In the genomic region with DNA sequence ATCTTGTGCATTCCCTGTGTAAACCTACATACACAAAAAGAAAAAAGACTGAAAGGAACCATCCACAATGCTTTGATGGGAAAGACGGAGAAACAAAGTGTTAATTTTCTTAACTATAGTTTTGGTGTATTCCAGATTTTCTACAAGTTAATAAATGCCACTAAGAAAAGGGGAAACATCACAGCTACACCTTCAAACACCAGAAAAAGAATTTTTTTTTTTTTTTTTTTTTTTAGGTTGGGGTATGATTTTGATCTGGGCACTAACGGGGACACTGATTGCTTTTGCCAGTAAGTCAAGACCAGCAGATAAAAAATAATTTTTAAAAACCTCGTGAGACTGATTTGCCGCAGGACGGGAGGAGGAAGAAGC, we compare ENCODE assay signal across 9 cellular contexts. TPM values are rescaled to one million over a fixed set of nuclear protein-coding genes. Genes with fewer than 3 reads are reported as not detected.
DNase-seq lines count a peak whose midpoint lies in the region; ATAC-seq and TF ChIP-seq lines count a peak whose summit lies in the region.
"Had no signal": no experiment of that assay in that cellular context is flagged by ENCODE, and none has a peak within 500 bp of the region (broad histone marks: within the 10 kb centered on the region; RNA-seq: fewer than 3 reads in every experiment).

No MANE protein-coding gene starts in this region.

- H3K4me1 ChIP-seq in lower lobe of right lung = peaks cover 12% of the 10 kb centered on the region
- H3K4me1 ChIP-seq in upper lobe of left lung = peaks cover 4 to 6% (median 5%) of the 10 kb centered on the region in 4 donors

- no peak for TF ChIP-seq POLR2A in upper lobe of left lung (IDR thresholded peaks at IDR 0.05)

- H3K27ac Mint-ChIP-seq in activated naive CD4-positive, alpha-beta T cell treated with anti-CD3 and anti-CD28 coated beads, Interleukin-2, amount 10 ng/mL, durations not matched to agents 7 days and 5 days = peak overlapping the region; percentile 96

- H3K9me3 ChIP-seq in lower lobe of right lung = no peaks in the 10 kb centered on the region
- no peaks in the 10 kb centered on the region for H3K9me3 ChIP-seq in upper lobe of left lung

- no peak for DNase-seq in activated naive CD4-positive, alpha-beta T cell treated with anti-CD3 and anti-CD28 coated beads, Interleukin-2, amount 10 ng/mL, durations not matched to agents 7 days and 5 days
- DNase-seq in activated naive CD4-positive, alpha-beta T cell (lab: John Stamatoyannopoulos, UW) = no peak
- no peak for DNase-seq in astrocyte of the cerebellum (ENCODE audit: low read depth)
- DNase-seq in lower lobe of right lung = no peak
- DNase-seq in upper lobe of left lung = no peak
- no peak for DNase-seq in anterior cingulate cortex (lab: John Stamatoyannopoulos, UW)
- no peak for DNase-seq in dermis blood vessel endothelial cell
- DNase-seq in activated CD4-positive, CD25-positive, alpha-beta regulatory T cell treated with anti-CD3 and anti-CD28 coated beads, Interleukin-2, amount 50 U/mL, for 72 hours = no peak

- H3K27me3 Mint-ChIP-seq in activated naive CD4-positive, alpha-beta T cell treated with anti-CD3 and anti-CD28 coated beads, Interleukin-2, amount 10 ng/mL, durations not matched to agents 7 days and 5 days = peaks cover 3% of the 10 kb centered on the region

- no peak for ATAC-seq in lower lobe of right lung
- no peak for ATAC-seq in upper lobe of left lung (ENCODE audit: low FRiP score in 2 of 2)

- peak overlapping the region; percentile 95 for H3K4me3 Mint-ChIP-seq in activated naive CD4-positive, alpha-beta T cell treated with anti-CD3 and anti-CD28 coated beads, Interleukin-2, amount 10 ng/mL, durations not matched to agents 7 days and 5 days

- H3K36me3 Mint-ChIP-seq in activated naive CD4-positive, alpha-beta T cell treated with anti-CD3 and anti-CD28 coated beads, Interleukin-2, amount 10 ng/mL, durations not matched to agents 7 days and 5 days = peaks cover 22% of the 10 kb centered on the region

- H3K4me3 ChIP-seq in astrocyte of the cerebellum (ENCODE audit: low read depth, low read length) (peak overlapping the region; percentile 62), lower lobe of right lung (peak overlapping the region; percentile 66), upper lobe of left lung (peak overlapping the region in 3 of 4 donors; percentile 60 to 86 (median 66))

- H3K9me3 Mint-ChIP-seq in activated naive CD4-positive, alpha-beta T cell treated with anti-CD3 and anti-CD28 coated beads, Interleukin-2, amount 10 ng/mL, durations not matched to agents 7 days and 5 days = no peaks in the 10 kb centered on the region

- H3K4me1 Mint-ChIP-seq in activated naive CD4-positive, alpha-beta T cell treated with anti-CD3 and anti-CD28 coated beads, Interleukin-2, amount 10 ng/mL, durations not matched to agents 7 days and 5 days = peaks cover 24% of the 10 kb centered on the region

- intact Hi-C loops in lower lobe of right lung (cut with DNase I) = no loop called here

- 18 to 21% methylated on average over 5 of the region's 5 CpGs for WGBS in upper lobe of left lung, 2 donors

- in situ Hi-C loops in astrocyte of the cerebellum (cut with HindIII; ENCODE audit: low sequenced_read_pairs) = no loop called here

- H3K36me3 ChIP-seq in lower lobe of right lung (peaks cover 22% of the 10 kb centered on the region), upper lobe of left lung (peaks cover 2 to 23% (median 9%) of the 10 kb centered on the region in 4 donors)

- H3K27me3 ChIP-seq in lower lobe of right lung (ENCODE audit: low read depth) (no peaks in the 10 kb centered on the region), upper lobe of left lung (no peaks in the 10 kb centered on the region)

- TF ChIP-seq CTCF in astrocyte of the cerebellum (IDR thresholded peaks at IDR 0.05; ENCODE audit: low read depth, low read length, missing control alignments) (no peak), lower lobe of right lung (IDR thresholded peaks at IDR 0.05) (no peak), upper lobe of left lung (IDR thresholded peaks at IDR 0.05) (no peak)

- CTCF ChIA-PET in activated naive CD4-positive, alpha-beta T cell treated with anti-CD3 and anti-CD28 coated beads, Interleukin-2, amount 10 ng/mL, durations not matched to agents 7 days and 5 days (lab: Charles Lee) = interaction anchor here (0.8 to 2.8 kb wide), 5 partner anchors 13 to 299 kb away, joined by 3 to 16 read pairs (median 3); partner anchors contain the start of gene LSM11

- peak overlapping the region; percentile 87 for H3K27ac ChIP-seq in lower lobe of right lung
- peak overlapping the region; percentile 87 to 97 (median 88) for H3K27ac ChIP-seq in upper lobe of left lung

- TF ChIP-seq EP300 in upper lobe of left lung (IDR thresholded peaks at IDR 0.05) = no peak

RNA-seq across cellular contexts. Expression of gene THG1L, which starts 0.3 kb away (rescaled TPM):
- total RNA-seq in lower lobe of right lung = 11.3 TPM
- total RNA-seq in upper lobe of left lung = 10 to 100 TPM in 3 of 6 donors, 1 to 10 TPM in 3; 2.1 to 12.6 (median 9.1) TPM
- total RNA-seq in dermis blood vessel endothelial cell = 4.4 and 7.1 TPM in 2 replicates

RNA-seq across cellular contexts. Expression of gene LSM11, which starts 12.6 kb away (rescaled TPM):
- 3.1 TPM for total RNA-seq in lower lobe of right lung
- 1 to 10 TPM in 5 of 6 donors, under 1 TPM in 1; 0.78 to 4.1 (median 2.0) TPM for total RNA-seq in upper lobe of left lung
- 8.9 and 11.2 TPM in 2 replicates for total RNA-seq in dermis blood vessel endothelial cell

RNA-seq across cellular contexts. Expression of gene C5orf52, which starts 59.6 kb away (rescaled TPM):
- total RNA-seq in lower lobe of right lung (not detected), upper lobe of left lung (not detected), dermis blood vessel endothelial cell (not detected in 2 replicates)
- total RNA-seq: LHCN-M2 had no signal
